Comparison of ENCODE assay signal across 9 cellular contexts in the genomic region with DNA sequence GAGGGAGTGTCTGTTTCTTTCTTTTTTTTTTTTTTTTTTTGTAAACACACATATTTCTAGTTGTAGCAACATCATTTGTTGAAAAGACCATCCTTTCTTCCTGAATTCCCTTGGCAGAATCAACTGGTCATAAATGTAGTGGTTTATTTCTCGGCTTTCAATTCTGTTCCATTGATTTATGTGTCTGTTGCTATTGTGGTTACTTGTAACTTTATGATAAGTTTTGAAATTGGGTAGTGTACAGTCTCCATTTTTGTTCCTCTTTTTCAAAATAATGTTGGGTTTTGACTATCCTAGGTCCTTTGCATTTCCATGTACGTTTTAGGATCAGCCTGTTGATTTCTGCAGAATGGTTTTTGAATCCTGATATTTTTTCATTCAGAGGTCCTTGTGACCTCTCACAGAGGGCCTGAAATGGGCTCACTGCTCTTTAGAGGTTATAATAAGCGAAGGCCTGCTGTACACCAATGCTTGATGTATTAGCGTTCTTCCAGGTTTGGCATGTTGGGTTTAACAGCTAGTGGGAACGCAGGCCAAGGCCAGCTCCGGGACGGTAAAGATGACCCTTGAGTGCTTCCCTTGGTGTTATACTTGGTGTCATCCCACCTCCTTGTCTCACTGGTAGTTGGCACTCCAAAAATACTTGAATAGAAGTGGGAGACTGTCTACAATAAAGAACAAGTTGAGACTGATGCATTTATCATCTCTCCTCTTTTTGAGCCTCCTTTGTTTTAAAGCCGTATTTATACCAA. TPM values are rescaled to one million over a fixed set of nuclear protein-coding genes. Genes with fewer than 3 reads are reported as not detected.
DNase-seq lines count a peak whose midpoint lies in the region; ATAC-seq and TF ChIP-seq lines count a peak whose summit lies in the region.
"Had no signal": no experiment of that assay in that cellular context is flagged by ENCODE, and none has a peak within 500 bp of the region (broad histone marks: within the 10 kb centered on the region; RNA-seq: fewer than 3 reads in every experiment).

No MANE protein-coding gene starts in this region.

- DNase-seq in Jurkat, Clone E6-1 (ENCODE audit: low read depth, low spot score), result no peak
- DNase-seq in coronary artery (ENCODE audit: low spot score), result no peak
- DNase-seq in stomach, result no peak
- no peak for DNase-seq in activated naive CD4-positive, alpha-beta T cell treated with Interleukin-2 at 50 U/mL for 16 hours
- DNase-seq in DMS53 treated with DMSO at 0.1 percent for 48 hours (lab: John Stamatoyannopoulos, UW; ENCODE audit: unreplicated experiment), result no peak
- DNase-seq: foreskin fibroblast, NCI-H2029 had no signal

- 50 to 77% (median 68%) methylated on average over 8 of the region's 8 CpGs for WGBS in stomach, 5 donors

- peaks cover 14 to 59% (median 41%) of the 10 kb centered on the region in 4 donors for H3K4me1 ChIP-seq in stomach

- peak; percentile 30 for ATAC-seq in GM19452 (IDR thresholded peaks at IDR 0.05; ENCODE audit: unreplicated experiment)
- no peak for ATAC-seq in GM18867 (IDR thresholded peaks at IDR 0.05; ENCODE audit: unreplicated experiment)

- peaks cover 0 to 11% (median 4%) of the 10 kb centered on the region in 4 donors for H3K9me3 ChIP-seq in stomach

- TF ChIP-seq POLR2A in stomach (IDR thresholded peaks at IDR 0.05), result no peak

- H3K27ac ChIP-seq in coronary artery (peak overlapping the region; percentile 75 to 76), stomach (peak overlapping the region; percentile 3 to 70 (median 30))

- intact Hi-C loops in stomach (cut with DNase I; ENCODE audit: low total_unique reads), result no loop called here

- TF ChIP-seq EP300 in stomach (IDR thresholded peaks at IDR 0.05), result no peak

- no peaks in the 10 kb centered on the region for H3K36me3 ChIP-seq in stomach

- H3K27me3 ChIP-seq in stomach, result no peaks in the 10 kb centered on the region

- TF ChIP-seq CTCF in coronary artery (IDR thresholded peaks at IDR 0.05) (no peak), stomach (IDR thresholded peaks at IDR 0.05) (no peak)

- H3K4me3 ChIP-seq in Jurkat, Clone E6-1 (ENCODE audit: low read length), result peak overlapping the region; percentile 37
- H3K4me3 ChIP-seq in coronary artery (no peak overlapping the region), stomach (no peak overlapping the region)

RNA-seq across cellular contexts. Expression of gene ZNRF1, which starts 43.8 kb away (rescaled TPM):
- 157 TPM for polyA plus RNA-seq in Jurkat, Clone E6-1 (2012; ENCODE audit: insufficient read depth, insufficient read length)
- total RNA-seq in stomach, result 10 to 100 TPM in 4 of 5 donors, 1 to 10 TPM in 1; 8.8 to 40.1 (median 18.7) TPM
- 10 to 100 TPM in 2 of 3 donors, 1 to 10 TPM in 1; 9.7 to 14.2 (median 13.8) TPM for polyA plus RNA-seq in stomach

RNA-seq across cellular contexts. Expression of gene WDR59, which starts 57.7 kb away (rescaled TPM):
- 97.9 TPM for polyA plus RNA-seq in Jurkat, Clone E6-1 (2012; ENCODE audit: insufficient read depth, insufficient read length)
- 100 to 1,000 TPM in 3 of 5 donors, 10 to 100 TPM in 2; 25.5 to 266 (median 105) TPM for total RNA-seq in stomach
- polyA plus RNA-seq in stomach, result 10 to 100 TPM; 12.1 to 27.7 (median 22.8) TPM
